ENCODE assay signal across 24 cellular contexts in genomic region chr4:87306056-87306455, GRCh38.
DNase-seq lines count a peak whose midpoint lies in the region; ATAC-seq and TF ChIP-seq lines count a peak whose summit lies in the region.
"Had no signal": no experiment of that assay in that cellular context is flagged by ENCODE, and none has a peak within 500 bp of the region (broad histone marks: within the 10 kb centered on the region; RNA-seq: fewer than 3 reads in every experiment).

No MANE protein-coding gene starts in this region.

- no peak for TF ChIP-seq CTCF in GM10266 (IDR thresholded peaks at IDR 0.05; ENCODE audit: control insufficient read depth, insufficient read depth, low read depth, missing control alignments)
- no peak for TF ChIP-seq CTCF in VCaP (conservative IDR thresholded peaks at IDR 0.05)

- H3K27ac ChIP-seq in VCaP: peak overlapping the region; percentile 71
- H3K27ac ChIP-seq: gastroesophageal sphincter, pancreas, PC-9, right atrium auricular region, spleen, testis, uterus had no signal

- DNase-seq in GM10266 (ENCODE audit: extremely low spot score): peak; percentile 15
- DNase-seq in activated T-cell treated with anti-CD3 and anti-CD28 coated beads, Interleukin-2, amount 50 U/mL, for 48 hours: no peak
- no peak for DNase-seq in stimulated activated naive CD4-positive, alpha-beta T cell treated with Interleukin-2 at 50 U/mL for 16 hours (lab: John Stamatoyannopoulos, UW)
- DNase-seq in NCI-H524 treated with DMSO at 0.1 percent for 48 hours (lab: John Stamatoyannopoulos, UW): no peak
- DNase-seq: activated CD4-positive, CD25-positive, alpha-beta regulatory T cell; H7; NCI-H146; NCI-H446 treated with DMSO at 0.1 percent for 48 hours; pancreas; PC-9; Right ventricle myocardium superior; spleen; stimulated activated CD4-positive, alpha-beta T cell treated with anti-CD3 and anti-CD28 coated beads, Interleukin-4, amount 100 ng/mL, for 1 hour; stimulated activated naive CD4-positive, alpha-beta T cell; SW 1271; testis; uterus had no signal

- ATAC-seq in GM19351 (IDR thresholded peaks at IDR 0.05; ENCODE audit: unreplicated experiment): peak; percentile 59
- ATAC-seq in HG03039 (IDR thresholded peaks at IDR 0.05; ENCODE audit: unreplicated experiment): peak; percentile 68
- no peak for ATAC-seq in GM21825 (IDR thresholded peaks at IDR 0.05; ENCODE audit: unreplicated experiment)
- ATAC-seq: gastroesophageal sphincter; natural killer cell treated with Interleukin-12 subunit alpha and Interleukin-12 subunit beta and Interleukin-15 and Interleukin-18, amount 100 ng/mL, for 72 hours had no signal
